17 cellular contexts compared by ENCODE assay signal in the genomic region with DNA sequence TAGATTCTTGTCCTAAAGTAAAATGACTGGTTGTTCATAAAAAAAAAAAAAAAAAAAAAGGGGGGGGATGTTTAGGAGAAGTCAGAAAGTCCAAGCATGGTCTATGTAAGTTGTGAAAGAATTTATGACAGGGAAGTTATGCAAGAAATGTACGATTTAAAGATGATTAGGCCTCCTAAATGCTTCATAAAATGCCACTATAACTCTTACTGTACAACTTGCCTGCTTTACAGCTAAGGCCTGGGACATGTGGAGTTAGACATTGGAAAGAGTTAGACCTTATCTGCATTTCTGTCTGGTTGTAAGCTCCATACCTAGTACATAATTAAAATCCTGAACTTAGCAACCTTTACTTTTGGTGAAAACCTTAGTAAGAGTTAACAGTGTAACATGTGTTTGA.
"Had no signal": no experiment of that assay in that cellular context is flagged by ENCODE, and none has a peak within 500 bp of the region (broad histone marks: within the 10 kb centered on the region; RNA-seq: fewer than 3 reads in every experiment).

No MANE protein-coding gene starts in this region.

- H3K79me2 ChIP-seq: parathyroid adenoma had no signal

- H3K9me3 Mint-ChIP-seq: activated CD8-positive, alpha-beta T cell treated with anti-CD3 and anti-CD28 coated beads for 36 hours; activated naive CD4-positive, alpha-beta T cell treated with anti-CD3 and anti-CD28 coated beads for 36 hours had no signal

- H3K36me3 Mint-ChIP-seq: brain had no signal

- H3K4me3 Mint-ChIP-seq: activated CD8-positive, alpha-beta T cell treated with anti-CD3 and anti-CD28 coated beads for 36 hours; activated naive CD4-positive, alpha-beta T cell treated with anti-CD3 and anti-CD28 coated beads for 36 hours; brain; dendritic cell treated with granulocyte-macrophage colony-stimulating factor and Interleukin-4, amounts not matched to agents 40 ng/mL and 50 ng/mL, for 4 days; effector memory CD8-positive, alpha-beta T cell; naive thymus-derived CD4-positive, alpha-beta T cell had no signal

- H3K9me3 ChIP-seq: adrenal gland, stomach, thoracic aorta had no signal

- H3K4me1 Mint-ChIP-seq: brain; naive thymus-derived CD4-positive, alpha-beta T cell had no signal

- H2AFZ ChIP-seq: parathyroid adenoma had no signal

- H3K36me3 ChIP-seq: adrenal gland, stomach, thoracic aorta had no signal

- H3K4me1 ChIP-seq: adrenal gland, parathyroid adenoma, stomach had no signal

- H3K9ac ChIP-seq: parathyroid adenoma had no signal

- H3K27me3 ChIP-seq: adrenal gland had no signal

- H3K27me3 Mint-ChIP-seq: activated CD8-positive, alpha-beta T cell treated with anti-CD3 and anti-CD28 coated beads for 36 hours; brain; dendritic cell treated with granulocyte-macrophage colony-stimulating factor and Interleukin-4, amounts not matched to agents 40 ng/mL and 50 ng/mL, for 4 days had no signal

- DNase-seq: activated CD4-positive, alpha-beta T cell treated with anti-CD3 and anti-CD28 coated beads for 4 hours; activated CD8-positive, alpha-beta memory T cell treated with anti-CD3 and anti-CD28 coated beads, Interleukin-2, amount 50 U/mL, for 4 hours; activated CD8-positive, alpha-beta T cell treated with anti-CD3 and anti-CD28 coated beads for 36 hours; activated naive CD4-positive, alpha-beta T cell treated with anti-CD3 and anti-CD28 coated beads for 36 hours; adrenal gland; effector memory CD8-positive, alpha-beta T cell; hypothalamus; left cardiac atrium; naive thymus-derived CD4-positive, alpha-beta T cell; stomach; T1000 had no signal

- H3K27ac Mint-ChIP-seq: activated CD8-positive, alpha-beta T cell treated with anti-CD3 and anti-CD28 coated beads for 36 hours; activated naive CD4-positive, alpha-beta T cell treated with anti-CD3 and anti-CD28 coated beads for 36 hours; brain; dendritic cell treated with granulocyte-macrophage colony-stimulating factor and Interleukin-4, amounts not matched to agents 40 ng/mL and 50 ng/mL, for 4 days; effector memory CD8-positive, alpha-beta T cell; naive thymus-derived CD4-positive, alpha-beta T cell had no signal

- H3K27ac ChIP-seq: adrenal gland, epithelial cell of prostate, parathyroid adenoma, stomach, thoracic aorta had no signal

- H3K4me3 ChIP-seq: adrenal gland, lung, stomach, thoracic aorta had no signal
